Comparison of ENCODE assay signal across 8 cellular contexts in genomic region chr13:114130708-114131580, GRCh38. TPM values are rescaled to one million over a fixed set of nuclear protein-coding genes. Genes with fewer than 3 reads are reported as not detected.
DNase-seq lines count a peak whose midpoint lies in the region; ATAC-seq and TF ChIP-seq lines count a peak whose summit lies in the region.

No MANE protein-coding gene starts in this region.

- H3K4me3 Mint-ChIP-seq in activated naive CD8-positive, alpha-beta T cell treated with anti-CD3 and anti-CD28 coated beads for 36 hours = peak overlapping the region; percentile 93
- H3K4me3 Mint-ChIP-seq in glutamatergic neuron (ENCODE audit: unreplicated experiment) (peak overlapping the region; percentile 93), osteocyte (ENCODE audit: unreplicated experiment) (peak overlapping the region; percentile 94)

- peaks cover 52% of the 10 kb centered on the region for H3K4me1 Mint-ChIP-seq in activated naive CD8-positive, alpha-beta T cell treated with anti-CD3 and anti-CD28 coated beads for 36 hours
- peaks cover 52% of the 10 kb centered on the region for H3K4me1 Mint-ChIP-seq in glutamatergic neuron (ENCODE audit: low read depth, unreplicated experiment)
- peaks cover 53% of the 10 kb centered on the region for H3K4me1 Mint-ChIP-seq in osteocyte (ENCODE audit: unreplicated experiment)

- peaks cover 28% of the 10 kb centered on the region for H3K36me3 Mint-ChIP-seq in activated naive CD8-positive, alpha-beta T cell treated with anti-CD3 and anti-CD28 coated beads for 36 hours
- no peaks in the 10 kb centered on the region for H3K36me3 Mint-ChIP-seq in glutamatergic neuron (ENCODE audit: unreplicated experiment)
- H3K36me3 Mint-ChIP-seq in osteocyte (ENCODE audit: unreplicated experiment) = no peaks in the 10 kb centered on the region

- TF ChIP-seq CTCF in glutamatergic neuron (IDR thresholded peaks at IDR 0.05; ENCODE audit: partially characterized antibody, unreplicated experiment) (no peak), osteocyte (IDR thresholded peaks at IDR 0.05) (no peak)

- ATAC-seq in HG03066 (IDR thresholded peaks at IDR 0.05; ENCODE audit: low read depth, unreplicated experiment) = peak; percentile 29
- ATAC-seq in GM18517 (IDR thresholded peaks at IDR 0.05; ENCODE audit: unreplicated experiment) = no peak

- H3K27ac Mint-ChIP-seq in activated naive CD8-positive, alpha-beta T cell treated with anti-CD3 and anti-CD28 coated beads for 36 hours = peak overlapping the region; percentile 97
- H3K27ac Mint-ChIP-seq in glutamatergic neuron (ENCODE audit: unreplicated experiment) = peak overlapping the region; percentile 85
- H3K27ac Mint-ChIP-seq in osteocyte (ENCODE audit: unreplicated experiment) = peak overlapping the region; percentile 98

- no peaks in the 10 kb centered on the region for H3K27me3 Mint-ChIP-seq in activated naive CD8-positive, alpha-beta T cell treated with anti-CD3 and anti-CD28 coated beads for 36 hours
- H3K27me3 Mint-ChIP-seq in glutamatergic neuron (ENCODE audit: unreplicated experiment) (peaks cover 25% of the 10 kb centered on the region), osteocyte (ENCODE audit: unreplicated experiment) (no peaks in the 10 kb centered on the region)

- peak; percentile 3 for DNase-seq in DMS53 treated with DMSO at 0.1 percent for 48 hours (lab: John Stamatoyannopoulos, UW; ENCODE audit: unreplicated experiment)
- DNase-seq in RPMI8226 = peak; percentile 65
- DNase-seq in activated naive CD8-positive, alpha-beta T cell treated with anti-CD3 and anti-CD28 coated beads for 36 hours = peak; percentile 66
- DNase-seq in glutamatergic neuron = peak; percentile 59
- DNase-seq in osteocyte (ENCODE audit: extremely low spot score, unreplicated experiment) = no peak
- DNase-seq in ecto neural progenitor cell (ENCODE audit: low spot score) = no peak

- H3K9me3 Mint-ChIP-seq in activated naive CD8-positive, alpha-beta T cell treated with anti-CD3 and anti-CD28 coated beads for 36 hours = peaks cover 5% of the 10 kb centered on the region
- peaks cover 24% of the 10 kb centered on the region for H3K9me3 Mint-ChIP-seq in glutamatergic neuron (ENCODE audit: unreplicated experiment)
- H3K9me3 Mint-ChIP-seq in osteocyte (ENCODE audit: unreplicated experiment) = no peaks in the 10 kb centered on the region

RNA-seq across cellular contexts. Expression of gene RASA3, which starts 1.5 kb away (rescaled TPM):
- total RNA-seq in activated naive CD8-positive, alpha-beta T cell treated with anti-CD3 and anti-CD28 coated beads for 36 hours = 10 to 100 TPM; 25.6 to 26.5 TPM
- total RNA-seq in glutamatergic neuron (ENCODE audit: unreplicated experiment) (15.2 TPM), osteocyte (44.8 and 45.5 TPM in 2 replicates)

RNA-seq across cellular contexts. Expression of gene CFAP97D2, which starts 48.1 kb away (rescaled TPM):
- total RNA-seq in activated naive CD8-positive, alpha-beta T cell treated with anti-CD3 and anti-CD28 coated beads for 36 hours = not detected
- total RNA-seq in glutamatergic neuron (ENCODE audit: unreplicated experiment) = not detected
- total RNA-seq in osteocyte = not detected in 2 replicates

Comparison
In these comparisons a context has a peak if more than half of its experiments do, and no peak if none do; other contexts are left out.
1. DNase-seq: peak in DMS53 treated with DMSO at 0.1 percent for 48 hours (single experiment), RPMI8226 (single experiment), activated naive CD8-positive, alpha-beta T cell treated with anti-CD3 and anti-CD28 coated beads for 36 hours (single experiment) and glutamatergic neuron (single experiment); none in osteocyte (single experiment) and ecto neural progenitor cell (single experiment).
2. Peak in every context shown above with its lines, with median percentiles within 50 percentile points of each other: H3K27ac Mint-ChIP-seq and H3K4me3 Mint-ChIP-seq.